11 cellular contexts compared by ENCODE assay signal in genomic region chr12:42130670-42131402, GRCh38. TPM values are rescaled to one million over a fixed set of nuclear protein-coding genes. Genes with fewer than 3 reads are reported as not detected.
DNase-seq lines count a peak whose midpoint lies in the region; ATAC-seq, FAIRE-seq and TF ChIP-seq lines count a peak whose summit lies in the region.
"Had no signal": no experiment of that assay in that cellular context is flagged by ENCODE, and none has a peak within 500 bp of the region (broad histone marks: within the 10 kb centered on the region; RNA-seq: fewer than 3 reads in every experiment).

No MANE protein-coding gene starts in this region.

- H3K27me3 ChIP-seq in keratinocyte (ENCODE audit: control insufficient read depth, extremely low read depth, insufficient read depth, low read length) = no peaks in the 10 kb centered on the region
- H3K27me3 ChIP-seq in uterus = no peaks in the 10 kb centered on the region
- H3K27me3 ChIP-seq: neutrophil had no signal

- no peak for TF ChIP-seq POLR2A in uterus (IDR thresholded peaks at IDR 0.05)

- no peak overlapping the region for H2AFZ ChIP-seq in keratinocyte (ENCODE audit: control insufficient read depth, low read length)

- no peak for DNase-seq in activated T-cell treated with anti-CD3 and anti-CD28 coated beads, Interleukin-2, amount 50 U/mL, for 72 hours
- no peak for DNase-seq in activated T-cell treated with anti-CD3 and anti-CD28 coated beads for 4 hours
- peak; percentile 74 for DNase-seq in astrocyte of the hippocampus (ENCODE audit: low read depth, low spot score)
- no peak for DNase-seq in keratinocyte (ENCODE audit: low read depth, low spot score)
- peak; percentile 36 to 40 for DNase-seq in uterus
- no peak for DNase-seq in midbrain (lab: John Stamatoyannopoulos, UW)
- DNase-seq: NCI-H2171 treated with DMSO at 0.1 percent for 48 hours, T-cell had no signal

- H3K9me1 ChIP-seq in keratinocyte (ENCODE audit: control insufficient read depth, extremely low read depth, insufficient read depth, low read length) = no peaks in the 10 kb centered on the region

- H3K4me3 Mint-ChIP-seq in activated T-cell treated with anti-CD3 and anti-CD28 coated beads, Interleukin-2, amount 50 U/mL, for 72 hours = peak overlapping the region in 1 of 2 donors; percentile 11
- H3K4me3 Mint-ChIP-seq: T-cell had no signal

- intact Hi-C loops in uterus (cut with DNase I; ENCODE audit: low total_unique reads) = no loop called here

- H3K36me3 ChIP-seq in keratinocyte (ENCODE audit: control insufficient read depth in 2 of 2, extremely low read depth in 1 of 2, insufficient read depth in 2 of 2, low read length in 2 of 2) (no peaks in the 10 kb centered on the region), uterus (no peaks in the 10 kb centered on the region)
- H3K36me3 ChIP-seq: neutrophil had no signal

- no peaks in the 10 kb centered on the region for H3K9me3 ChIP-seq in keratinocyte (ENCODE audit: control insufficient read depth, low read depth, low read length)
- no peaks in the 10 kb centered on the region for H3K9me3 ChIP-seq in uterus
- H3K9me3 ChIP-seq: neutrophil had no signal

- H3K27ac ChIP-seq in keratinocyte (ENCODE audit: control insufficient read depth, insufficient read depth, low read length) = peak overlapping the region; percentile 80
- H3K27ac ChIP-seq in uterus = no peak overlapping the region
- H3K27ac ChIP-seq: neutrophil had no signal

- H3K4me1 Mint-ChIP-seq in activated T-cell treated with anti-CD3 and anti-CD28 coated beads, Interleukin-2, amount 50 U/mL, for 72 hours (ENCODE audit: low read depth) = peaks cover 52% of the 10 kb centered on the region

- H3K36me3 Mint-ChIP-seq in activated T-cell treated with anti-CD3 and anti-CD28 coated beads, Interleukin-2, amount 50 U/mL, for 72 hours (ENCODE audit: insufficient read depth in 2 of 2) = no peaks in the 10 kb centered on the region

- H3K27ac Mint-ChIP-seq in activated T-cell treated with anti-CD3 and anti-CD28 coated beads, Interleukin-2, amount 50 U/mL, for 72 hours = no peak overlapping the region
- H3K27ac Mint-ChIP-seq: T-cell had no signal

- dilution Hi-C loops in keratinocyte (cut with MboI; ENCODE audit: extremely low pct_ligation_motif_present, low sequenced_read_pairs) = no loop called here

- H3K4me3 ChIP-seq in keratinocyte (ENCODE audit: control insufficient read depth in 2 of 3, extremely low read depth in 1 of 3, insufficient read depth in 2 of 3, low read depth in 1 of 3, low read length in 3 of 3) (peak overlapping the region in 2 of 3 experiments; percentile 61 to 66), uterus (no peak overlapping the region)

- TF ChIP-seq CTCF in keratinocyte (optimal IDR thresholded peaks at IDR 0.05 in 1 of 3, IDR thresholded peaks at IDR 0.05 in 1 of 3, conservative IDR thresholded peaks at IDR 0.05 in 1 of 3; ENCODE audit: extremely low read depth in 1 of 3, insufficient read depth in 2 of 3, low read length in 3 of 3) = no peak
- TF ChIP-seq CTCF in uterus (IDR thresholded peaks at IDR 0.05) = no peak

- peak; percentile 64 for FAIRE-seq in keratinocyte (lab: Jason Lieb, UNC)

- H3K4me1 ChIP-seq in keratinocyte (ENCODE audit: control insufficient read depth, extremely low read depth, insufficient read depth, low read length) (peaks cover 33% of the 10 kb centered on the region), uterus (no peaks in the 10 kb centered on the region)

- ATAC-seq in activated T-cell treated with anti-CD3 and anti-CD28 coated beads, Interleukin-2, amount 50 U/mL, for 72 hours (replicated peaks in 1 of 2) = peak; percentile 56 to 63
- ATAC-seq in GM19351 (IDR thresholded peaks at IDR 0.05; ENCODE audit: unreplicated experiment) (no peak), HG02870 (IDR thresholded peaks at IDR 0.05; ENCODE audit: unreplicated experiment) (no peak)
- ATAC-seq: T-cell had no signal

- peaks cover 5% of the 10 kb centered on the region for H4K20me1 ChIP-seq in keratinocyte (ENCODE audit: control insufficient read depth, extremely low read depth, insufficient read depth, low read length)

- no peaks in the 10 kb centered on the region for H3K27me3 Mint-ChIP-seq in activated T-cell treated with anti-CD3 and anti-CD28 coated beads, Interleukin-2, amount 50 U/mL, for 72 hours (ENCODE audit: low read depth)
- H3K27me3 Mint-ChIP-seq: T-cell had no signal

- H3K79me2 ChIP-seq in keratinocyte (ENCODE audit: control insufficient read depth, insufficient read depth, low read length) = peaks cover 78% of the 10 kb centered on the region

- peak overlapping the region; percentile 94 for H3K4me2 ChIP-seq in keratinocyte (ENCODE audit: control insufficient read depth, extremely low read depth, insufficient read depth, low read depth, low read length)

- peak overlapping the region; percentile 61 for H3K9ac ChIP-seq in keratinocyte (ENCODE audit: control insufficient read depth, extremely low read depth, insufficient read depth, low read length)

- H3K9me3 Mint-ChIP-seq in activated T-cell treated with anti-CD3 and anti-CD28 coated beads, Interleukin-2, amount 50 U/mL, for 72 hours = no peaks in the 10 kb centered on the region
- H3K9me3 Mint-ChIP-seq: T-cell had no signal

RNA-seq across cellular contexts. Expression of gene GXYLT1, which starts 13.8 kb away (rescaled TPM):
- 1 to 10 TPM; 7.2 to 8.4 TPM for total RNA-seq in activated T-cell treated with anti-CD3 and anti-CD28 coated beads, Interleukin-2, amount 50 U/mL, for 72 hours
- 4.3 to 8.1 TPM (median 5.3 TPM) in 3 replicates for polyA plus RNA-seq in keratinocyte
- polyA plus RNA-seq in keratinocyte (2011; ENCODE audit: low read depth) = 9.7 TPM
- polyA plus RNA-seq in keratinocyte (2011; cell fraction: cytosol; rRNA removed) = 1.7 and 4.3 TPM in 2 replicates
- polyA plus RNA-seq in keratinocyte (2011; cell fraction: nucleus; rRNA removed) = 7.2 and 11.0 TPM in 2 replicates
- 3.7 and 4.9 TPM in 2 replicates for polyA plus RNA-seq in keratinocyte (2012; ENCODE audit: low replicate concordance)
- polyA minus RNA-seq in keratinocyte = 0.52 to 9.9 TPM (median 3.5 TPM) in 3 replicates
- polyA minus RNA-seq in keratinocyte (2011; cell fraction: cytosol; rRNA and poly(A)+ RNA removed) = 2.5 TPM
- polyA minus RNA-seq in keratinocyte (2011; cell fraction: nucleus; rRNA and poly(A)+ RNA removed) = 8.7 and 16.1 TPM in 2 replicates
- total RNA-seq in uterus = 10 to 100 TPM; 11.3 to 36.2 (median 15.5) TPM

Comparison
In these comparisons a context has a peak if more than half of its experiments do, and no peak if none do; other contexts are left out.
1. ATAC-seq: peak in activated T-cell treated with anti-CD3 and anti-CD28 coated beads, Interleukin-2, amount 50 U/mL, for 72 hours (2 of 2); none in GM19351 (single experiment) and HG02870 (single experiment).
2. DNase-seq: peak in astrocyte of the hippocampus (single experiment) and uterus (2 of 2); none in activated T-cell treated with anti-CD3 and anti-CD28 coated beads, Interleukin-2, amount 50 U/mL, for 72 hours (0 of 2), activated T-cell treated with anti-CD3 and anti-CD28 coated beads for 4 hours (single experiment), keratinocyte (single experiment) and midbrain (single experiment).
3. H3K4me3 ChIP-seq: peak in keratinocyte (2 of 3); none in uterus (0 of 2).